Comparison of ENCODE assay signal across 11 cellular contexts in genomic region chr11:56611174-56611573, GRCh38. TPM values are rescaled to one million over a fixed set of nuclear protein-coding genes. Genes with fewer than 3 reads are reported as not detected.
"Had no signal": no experiment of that assay in that cellular context is flagged by ENCODE, and none has a peak within 500 bp of the region (broad histone marks: within the 10 kb centered on the region; RNA-seq: fewer than 3 reads in every experiment).

No MANE protein-coding gene starts in this region.

- H2AFZ ChIP-seq: GM23248 had no signal

- H3K36me3 ChIP-seq: HAP-1 had no signal

- H3K4me3 ChIP-seq: GM23248, HAP-1 had no signal

- H3K9me3 ChIP-seq: HAP-1 had no signal

- H3K4me2 ChIP-seq: KMS-11 had no signal

- H3K9ac ChIP-seq: GM23248, KMS-11 had no signal

- ATAC-seq: HCT116 had no signal

- H3K27ac ChIP-seq: GM23248, HL-60, KMS-11 had no signal

- DNase-seq: GM23248, H7, HFFc6, KBM-7 had no signal

- H3K4me1 ChIP-seq: HAP-1 had no signal

RNA-seq across cellular contexts. Expression of gene OR5M1, which starts 3.5 kb away (rescaled TPM):
- total RNA-seq: GM23248, H4, H7, HFFc6, HT1080 had no signal
- polyA plus RNA-seq: GM23248, IgD-negative memory B cell had no signal

RNA-seq across cellular contexts. Expression of gene OR5AP2, which starts 31.1 kb away (rescaled TPM):
- total RNA-seq: GM23248, H4, H7, HFFc6, HT1080 had no signal
- polyA plus RNA-seq: GM23248, IgD-negative memory B cell had no signal

RNA-seq across cellular contexts. Expression of gene OR5M10, which starts 33.7 kb away (rescaled TPM):
- total RNA-seq: GM23248, H4, H7, HFFc6, HT1080 had no signal
- polyA plus RNA-seq: GM23248, IgD-negative memory B cell had no signal

RNA-seq across cellular contexts. Expression of gene OR5AR1, which starts 52.3 kb away (rescaled TPM):
- total RNA-seq: GM23248, H4, H7, HFFc6, HT1080 had no signal
- polyA plus RNA-seq: GM23248, IgD-negative memory B cell had no signal
